ENCODE assay signal across 15 cellular contexts in the genomic region with DNA sequence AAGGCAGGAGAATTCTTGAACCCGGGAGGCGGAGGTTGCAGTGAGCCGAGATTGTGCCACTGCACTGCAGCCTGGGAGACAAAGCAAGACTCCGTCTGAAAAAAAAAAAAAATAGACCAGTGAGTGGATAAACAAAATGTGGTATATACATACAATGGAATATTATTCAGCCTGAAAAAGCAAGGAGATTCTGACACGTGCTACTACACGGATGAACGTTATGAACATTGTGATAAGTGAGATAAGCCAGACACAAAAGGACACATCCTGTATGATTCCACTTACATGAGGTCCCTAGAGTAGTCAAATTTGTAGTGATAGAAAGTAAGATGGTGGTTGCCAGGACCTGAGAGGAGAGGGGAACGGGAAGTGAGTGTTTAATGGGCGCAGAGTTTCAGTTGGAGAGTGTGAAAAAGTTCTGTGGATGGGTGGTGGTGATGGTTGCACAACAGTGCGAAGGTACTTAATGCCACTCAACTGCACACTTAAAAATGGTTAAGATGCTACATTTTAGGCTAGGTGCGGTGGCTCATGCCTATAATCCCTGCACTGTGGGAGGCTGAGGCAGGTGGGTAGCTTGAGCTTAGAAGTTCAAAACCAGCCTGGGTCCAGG. TPM values are rescaled to one million over a fixed set of nuclear protein-coding genes. Genes with fewer than 3 reads are reported as not detected.
A peak's percentile ranks its signal among the peaks of the same experiment; 100 is the strongest.
DNase-seq lines count a peak whose midpoint lies in the region; ATAC-seq and TF ChIP-seq lines count a peak whose summit lies in the region.
"Had no signal": no experiment of that assay in that cellular context is flagged by ENCODE, and none has a peak within 500 bp of the region (broad histone marks: within the 10 kb centered on the region; RNA-seq: fewer than 3 reads in every experiment).

No MANE protein-coding gene starts in this region.

- H2AFZ ChIP-seq in IMR-90 (replicated peaks; ENCODE audit: low read length, poor library complexity) (no peak overlapping the region), H9 (ENCODE audit: low read length) (no peak overlapping the region)
- H2AFZ ChIP-seq: GM23338, hepatocyte had no signal

- in situ Hi-C loops in IMR-90 (cut with MboI; ENCODE audit: low sequenced_read_pairs): no loop called here

- no peaks in the 10 kb centered on the region for H3K36me3 Mint-ChIP-seq in CD4-positive, alpha-beta T cell (ENCODE audit: low read depth)
- no peaks in the 10 kb centered on the region for H3K36me3 Mint-ChIP-seq in activated CD4-positive, alpha-beta memory T cell treated with anti-CD3 and anti-CD28 coated beads for 36 hours
- H3K36me3 Mint-ChIP-seq in H9 (ENCODE audit: insufficient read depth in 1 of 3, low read depth in 3 of 3): no peaks in the 10 kb centered on the region; a peak in 1 of 7 replicates

- no peak overlapping the region for H3K27ac ChIP-seq in CD4-positive, alpha-beta T cell (ENCODE audit: low read depth, low read length)
- no peak overlapping the region for H3K27ac ChIP-seq in IMR-90 (ENCODE audit: insufficient read depth, low read length)
- peak overlapping the region in 1 of 2 donors; percentile 63 for H3K27ac ChIP-seq in left lung
- H3K27ac ChIP-seq in H9 (ENCODE audit: insufficient read length, low read depth, low read length): no peak overlapping the region
- H3K27ac ChIP-seq: adrenal gland, hepatocyte had no signal

- TF ChIP-seq POLR2A in IMR-90 (IDR thresholded peaks at IDR 0.05; ENCODE audit: low read depth, low read length): no peak

- H3K18ac ChIP-seq in IMR-90 (ENCODE audit: low read depth, low read length) (no peak overlapping the region), H9 (ENCODE audit: insufficient read length, low read depth, low read length) (no peak overlapping the region)

- H2BK20ac ChIP-seq in IMR-90 (ENCODE audit: low read depth, low read length) (no peak overlapping the region), H9 (ENCODE audit: low read depth, low read length, poor library complexity, severe bottlenecking) (no peak overlapping the region)

- H3K4me2 ChIP-seq in IMR-90 (ENCODE audit: low read depth, low read length) (no peak overlapping the region), H9 (ENCODE audit: insufficient read depth, insufficient read length, low read length) (no peak overlapping the region)
- H3K4me2 ChIP-seq: GM23338, hepatocyte had no signal

- H2AK5ac ChIP-seq in IMR-90 (ENCODE audit: low read depth, low read length) (peak overlapping the region; percentile 4; the same call in 1 of the 2 replicates), H9 (ENCODE audit: insufficient read length, low read length) (no peak overlapping the region)

- no peak overlapping the region for H2AK9ac ChIP-seq in IMR-90 (replicated peaks; ENCODE audit: low read depth, low read length, poor library complexity)

- H3K36me3 ChIP-seq in IMR-90 (ENCODE audit: control insufficient read depth, insufficient read depth, low read length) (no peaks in the 10 kb centered on the region), left lung (no peaks in the 10 kb centered on the region)
- H3K36me3 ChIP-seq: adrenal gland had no signal

- H3T11ph ChIP-seq in H9 (ENCODE audit: low read length): no peak overlapping the region

- H3K23ac ChIP-seq in IMR-90 (ENCODE audit: low read depth, low read length) (no peak overlapping the region), H9 (ENCODE audit: insufficient read length, low read depth, low read length) (no peak overlapping the region)

- H3K14ac ChIP-seq in IMR-90 (replicated peaks; ENCODE audit: low read depth, low read length): no peak overlapping the region
- H3K14ac ChIP-seq in H9 (ENCODE audit: insufficient read depth, low read length): no peak overlapping the region

- peaks cover 21% of the 10 kb centered on the region for H3K9me1 ChIP-seq in IMR-90 (ENCODE audit: insufficient read depth, low read length)

- POLR2A ChIA-PET in CD4-positive, alpha-beta T cell (lab: Charles Lee): interaction anchor here (1.5 to 3.2 kb wide), 3 partner anchors 38 to 168 kb away, joined by 10 to 48 read pairs (median 12); a partner anchor contains a TSS
- POLR2A ChIA-PET in IMR-90 (lab: Charles Lee; ENCODE audit: unreplicated experiment): no interaction called here
- POLR2A ChIA-PET in activated CD4-positive, alpha-beta memory T cell treated with anti-CD3 and anti-CD28 coated beads for 36 hours (lab: Charles Lee): interaction anchor here (1.4 to 6.5 kb wide), 4 partner anchors 24 to 170 kb away, joined by 4 to 92 read pairs (median 38); a partner anchor contains a TSS

- H3K4me1 ChIP-seq in IMR-90 (ENCODE audit: control insufficient read depth, insufficient read depth, low read length): peaks cover 10% of the 10 kb centered on the region
- peaks cover 14 to 33% of the 10 kb centered on the region in 2 donors for H3K4me1 ChIP-seq in left lung
- peaks cover 3% of the 10 kb centered on the region; the same call in 1 of the 2 replicates for H3K4me1 ChIP-seq in H9 (ENCODE audit: insufficient read depth, low read length)

- H4K8ac ChIP-seq in IMR-90 (ENCODE audit: low read depth in 2 of 2, low read length in 2 of 2): no peak overlapping the region
- H4K8ac ChIP-seq in H9 (replicated peaks; ENCODE audit: insufficient read length, low read depth, low read length): no peak overlapping the region

- 87% methylated on average over 3 of the region's 11 CpGs; no CpG with 5 or more reads in 1 of the 2 experiments for WGBS in IMR-90 (ENCODE audit: extremely low coverage in 2 of 2, insufficient read length in 1 of 2), 2 experiments
- WGBS in H9 (ENCODE audit: extremely low coverage, insufficient read length, low lambda C conversion rate): no CpG with 5 or more reads among the region's 11 CpGs

- H2BK12ac ChIP-seq in H9 (ENCODE audit: insufficient read length, low read depth, low read length): no peak overlapping the region

- ATAC-seq in CD4-positive, alpha-beta T cell (ENCODE audit: poor library complexity): no peak
- ATAC-seq in IMR-90 (ENCODE audit: low read depth): no peak
- ATAC-seq in left lung: peak; percentile 53
- ATAC-seq: GM23338, left lobe of liver had no signal

- H3K56ac ChIP-seq in IMR-90 (ENCODE audit: extremely low read depth, insufficient read depth, low read length) (no peak overlapping the region), H9 (ENCODE audit: insufficient read length, low read depth, low read length) (no peak overlapping the region)

- H3K9ac ChIP-seq in IMR-90 (ENCODE audit: low read depth, low read length) (no peak overlapping the region), H9 (ENCODE audit: extremely low read depth, insufficient read length, low read length) (no peak overlapping the region)
- H3K9ac ChIP-seq: SK-N-SH had no signal

- no peaks in the 10 kb centered on the region for H3K79me2 ChIP-seq in H9 (ENCODE audit: insufficient read depth, low read length)
- H3K79me2 ChIP-seq: hepatocyte had no signal

- H3K4me3 Mint-ChIP-seq in CD4-positive, alpha-beta T cell: peak overlapping the region; percentile 4
- H3K4me3 Mint-ChIP-seq in activated CD4-positive, alpha-beta memory T cell treated with anti-CD3 and anti-CD28 coated beads for 36 hours: no peak overlapping the region
- no peak overlapping the region for H3K4me3 Mint-ChIP-seq in H9
- H3K4me3 Mint-ChIP-seq: GM23338, neural crest cell had no signal

- no peaks in the 10 kb centered on the region for H3K9me3 ChIP-seq in CD4-positive, alpha-beta T cell (ENCODE audit: control insufficient read depth, low read length)
- H3K9me3 ChIP-seq in IMR-90 (ENCODE audit: control insufficient read depth, insufficient read depth, low read length): no peaks in the 10 kb centered on the region
- H3K9me3 ChIP-seq in left lung: no peaks in the 10 kb centered on the region
- no peaks in the 10 kb centered on the region for H3K9me3 ChIP-seq in H9 (ENCODE audit: control insufficient read depth, low read depth, low read length)
- H3K9me3 ChIP-seq: adrenal gland, SK-N-SH had no signal

- H3K79me1 ChIP-seq in IMR-90 (ENCODE audit: low read depth in 1 of 2, low read length in 2 of 2) (no peaks in the 10 kb centered on the region), H9 (ENCODE audit: insufficient read depth, low read depth, low read length, poor library complexity, severe bottlenecking) (no peaks in the 10 kb centered on the region)

- dilution Hi-C loops in IMR-90 (cut with HindIII; ENCODE audit: low sequenced_read_pairs, unreplicated experiment): no loop called here

- peak overlapping the region; percentile 88 for H3K27ac Mint-ChIP-seq in CD4-positive, alpha-beta T cell
- peak overlapping the region; percentile 95 for H3K27ac Mint-ChIP-seq in activated CD4-positive, alpha-beta memory T cell treated with anti-CD3 and anti-CD28 coated beads for 36 hours
- H3K27ac Mint-ChIP-seq in H9: no peak overlapping the region
- H3K27ac Mint-ChIP-seq: GM23338 had no signal

- H3K4ac ChIP-seq in IMR-90 (ENCODE audit: low read depth, low read length) (no peak overlapping the region), H9 (ENCODE audit: low read depth, low read length) (no peak overlapping the region)

- H2BK15ac ChIP-seq in IMR-90 (ENCODE audit: low read depth, low read length) (no peak overlapping the region), H9 (ENCODE audit: low read depth, low read length) (no peak overlapping the region)

- H4K91ac ChIP-seq in IMR-90 (ENCODE audit: insufficient read depth, low read depth, low read length): no peak overlapping the region
- H4K91ac ChIP-seq in H9 (ENCODE audit: insufficient read length, low read depth, low read length): no peak overlapping the region

- H2BK120ac ChIP-seq in IMR-90 (ENCODE audit: low read depth, low read length) (no peak overlapping the region), H9 (ENCODE audit: low read depth, low read length, poor library complexity, severe bottlenecking) (no peak overlapping the region)

- peaks cover 38% of the 10 kb centered on the region for H3K4me1 Mint-ChIP-seq in CD4-positive, alpha-beta T cell (ENCODE audit: low read depth)
- peaks cover 45% of the 10 kb centered on the region for H3K4me1 Mint-ChIP-seq in activated CD4-positive, alpha-beta memory T cell treated with anti-CD3 and anti-CD28 coated beads for 36 hours (ENCODE audit: low read depth)
- peaks cover 12 to 14% of the 10 kb centered on the region in 2 experiments for H3K4me1 Mint-ChIP-seq in H9

- H3K27me3 ChIP-seq in CD4-positive, alpha-beta T cell (ENCODE audit: control insufficient read depth, insufficient read depth, low read length): no peaks in the 10 kb centered on the region
- H3K27me3 ChIP-seq in IMR-90 (ENCODE audit: control insufficient read depth, insufficient read depth, low read length) (no peaks in the 10 kb centered on the region), left lung (no peaks in the 10 kb centered on the region), H9 (ENCODE audit: insufficient read depth, low read length) (no peaks in the 10 kb centered on the region)
- H3K27me3 ChIP-seq: adrenal gland, hepatocyte had no signal

- no peak for DNase-seq in CD4-positive, alpha-beta T cell
- DNase-seq in IMR-90: no peak
- DNase-seq in activated CD4-positive, alpha-beta memory T cell treated with anti-CD3 and anti-CD28 coated beads for 36 hours: peak; percentile 51
- no peak for DNase-seq in left lung
- DNase-seq in activated gamma-delta T cell treated with Interleukin-2 at 50 U/mL for 16 hours: no peak
- DNase-seq in iPS-NIHi7 (ENCODE audit: extremely low spot score): no peak
- DNase-seq in H9: no peak
- DNase-seq: Karpas-422, NCI-H1930, SK-N-SH had no signal

- TF ChIP-seq RAD21 in IMR-90 (IDR thresholded peaks at IDR 0.05; ENCODE audit: low read length): no peak

- intact Hi-C loops in CD4-positive, alpha-beta T cell (cut with DNase I, micrococcal nuclease): loop anchor here (5.0 kb wide), 2 partner anchors 46 to 166 kb away; a partner anchor contains a TSS
- intact Hi-C loops in IMR-90 (cut with micrococcal nuclease): loop anchor here (5.0 kb wide), 1 partner anchor 46 kb away; no protein-coding TSS in a partner anchor
- intact Hi-C loops in activated CD4-positive, alpha-beta memory T cell treated with anti-CD3 and anti-CD28 coated beads for 36 hours (cut with micrococcal nuclease): no loop called here
- intact Hi-C loops in left lung (cut with DNase I): no loop called here

- H3K23me2 ChIP-seq in H9 (ENCODE audit: insufficient read length, low read depth, low read length, poor library complexity, severe bottlenecking): peaks cover 4% of the 10 kb centered on the region

- H4K20me1 ChIP-seq in IMR-90 (ENCODE audit: insufficient read depth, low read length) (no peaks in the 10 kb centered on the region; the same call in 1 of the 2 replicates), H9 (ENCODE audit: control insufficient read depth, insufficient read depth, insufficient read length) (no peaks in the 10 kb centered on the region)

- no peaks in the 10 kb centered on the region for H3K9me3 Mint-ChIP-seq in CD4-positive, alpha-beta T cell
- H3K9me3 Mint-ChIP-seq in activated CD4-positive, alpha-beta memory T cell treated with anti-CD3 and anti-CD28 coated beads for 36 hours: no peaks in the 10 kb centered on the region
- no peaks in the 10 kb centered on the region for H3K9me3 Mint-ChIP-seq in H9
- H3K9me3 Mint-ChIP-seq: GM23338, neural crest cell had no signal

- CTCF ChIA-PET in CD4-positive, alpha-beta T cell (lab: Charles Lee): interaction anchor here (1.1 to 2.8 kb wide), 3 partner anchors 25 to 49 kb away, joined by 3 to 11 read pairs (median 4); a partner anchor contains a TSS
- CTCF ChIA-PET in IMR-90 (lab: Yijun Ruan, JAX): interaction anchor here (1.2 kb wide), 1 partner anchor 9 kb away, joined by 3 read pairs; no protein-coding TSS in a partner anchor
- CTCF ChIA-PET in activated CD4-positive, alpha-beta memory T cell treated with anti-CD3 and anti-CD28 coated beads for 36 hours (lab: Charles Lee): interaction anchor here (1.3 to 2.2 kb wide), 2 partner anchors 21 to 169 kb away, joined by 3 to 14 read pairs; no protein-coding TSS in a partner anchor

- H2BK5ac ChIP-seq in IMR-90 (ENCODE audit: low read depth, low read length, poor library complexity, severe bottlenecking) (no peak overlapping the region), H9 (ENCODE audit: insufficient read length, low read length) (no peak overlapping the region)

- H3K4me3 ChIP-seq in IMR-90 (ENCODE audit: insufficient read depth, low read depth, low read length): no peak overlapping the region
- H3K4me3 ChIP-seq in left lung: no peak overlapping the region
- H3K4me3 ChIP-seq: adrenal gland, GM23338, hepatocyte had no signal

- H4K5ac ChIP-seq in IMR-90 (ENCODE audit: low read depth, low read length) (no peak overlapping the region), H9 (ENCODE audit: insufficient read length, low read depth, low read length) (no peak overlapping the region)

- BruUV-seq in IMR-90 (replicated peaks; lab: Mats Ljungman, UMichigan): no TSS peak

- H3K27me3 Mint-ChIP-seq in CD4-positive, alpha-beta T cell: no peaks in the 10 kb centered on the region
- H3K27me3 Mint-ChIP-seq in activated CD4-positive, alpha-beta memory T cell treated with anti-CD3 and anti-CD28 coated beads for 36 hours: no peaks in the 10 kb centered on the region
- no peaks in the 10 kb centered on the region; the same call in 1 of the 2 replicates for H3K27me3 Mint-ChIP-seq in H9 (ENCODE audit: low read depth)

- no peak for TF ChIP-seq CTCF in CD4-positive, alpha-beta T cell (IDR thresholded peaks at IDR 0.05)
- TF ChIP-seq CTCF in IMR-90 (conservative IDR thresholded peaks at IDR 0.05; ENCODE audit: low read depth, low read length): no peak
- TF ChIP-seq CTCF in left lung (IDR thresholded peaks at IDR 0.05): no peak
- no peak for TF ChIP-seq CTCF in H9 (conservative IDR thresholded peaks at IDR 0.05)

RNA-seq across cellular contexts. Expression of a gene that starts 38.3 kb away (rescaled TPM):
- 10 to 100 TPM; 43.6 to 47.7 TPM for total RNA-seq in CD4-positive, alpha-beta T cell
- total RNA-seq in IMR-90 (2012; rRNA removed) (19.5 and 47.8 TPM in 2 replicates), left lung (10 to 100 TPM; 34.6 to 46.2 TPM), H9 (2021) (155 and 180 TPM in 2 replicates)
- 22.7 and 24.3 TPM in 2 replicates for polyA plus RNA-seq in IMR-90 (2012; rRNA removed)
- polyA plus RNA-seq in IMR-90 (2012; cell fraction: cytosol; rRNA removed): 3.9 and 5.8 TPM in 2 replicates
- polyA plus RNA-seq in IMR-90 (2012; cell fraction: nucleus; rRNA removed; ENCODE audit: low replicate concordance): 2.9 and 12.4 TPM in 2 replicates
- total RNA-seq in activated CD4-positive, alpha-beta memory T cell treated with anti-CD3 and anti-CD28 coated beads for 36 hours: 100 to 1,000 TPM; 244 to 252 TPM

RNA-seq across cellular contexts. Expression of a gene that starts 49.2 kb away (rescaled TPM):
- 10 to 100 TPM; 58.0 to 58.5 TPM for total RNA-seq in CD4-positive, alpha-beta T cell
- 33.7 and 45.8 TPM in 2 replicates for total RNA-seq in IMR-90 (2012; rRNA removed)
- 11.1 and 12.3 TPM in 2 replicates for polyA plus RNA-seq in IMR-90 (2012; rRNA removed)
- polyA plus RNA-seq in IMR-90 (2012; cell fraction: cytosol; rRNA removed): 4.1 and 4.6 TPM in 2 replicates
- polyA plus RNA-seq in IMR-90 (2012; cell fraction: nucleus; rRNA removed; ENCODE audit: low replicate concordance): 12.1 and 20.8 TPM in 2 replicates
- 100 to 1,000 TPM; 122 to 126 TPM for total RNA-seq in activated CD4-positive, alpha-beta memory T cell treated with anti-CD3 and anti-CD28 coated beads for 36 hours
- total RNA-seq in left lung: 10 to 100 TPM; 42.9 to 51.7 TPM
- total RNA-seq in H9 (2021): 45.9 and 51.9 TPM in 2 replicates

RNA-seq across cellular contexts. Expression of a gene that starts 57.0 kb away (rescaled TPM):
- total RNA-seq in CD4-positive, alpha-beta T cell: 10 to 100 TPM; 49.1 to 50.9 TPM
- total RNA-seq in IMR-90 (2012; rRNA removed): 56.3 and 57.5 TPM in 2 replicates
- 28.4 and 31.0 TPM in 2 replicates for polyA plus RNA-seq in IMR-90 (2012; rRNA removed)
- 6.5 and 20.6 TPM in 2 replicates for polyA plus RNA-seq in IMR-90 (2012; cell fraction: cytosol; rRNA removed)
- polyA plus RNA-seq in IMR-90 (2012; cell fraction: nucleus; rRNA removed; ENCODE audit: low replicate concordance): 2.2 and 12.0 TPM in 2 replicates
- total RNA-seq in activated CD4-positive, alpha-beta memory T cell treated with anti-CD3 and anti-CD28 coated beads for 36 hours: 10 to 100 TPM; 68.8 to 74.5 TPM
- total RNA-seq in left lung: 10 to 100 TPM; 51.3 to 56.9 TPM
- 96.1 and 102 TPM in 2 replicates for total RNA-seq in H9 (2021)

Comparison
In these comparisons a context has a peak if more than half of its experiments do, and no peak if none do; other contexts are left out.
1. H3K27ac Mint-ChIP-seq: peak in CD4-positive, alpha-beta T cell (single experiment) and activated CD4-positive, alpha-beta memory T cell treated with anti-CD3 and anti-CD28 coated beads for 36 hours (single experiment); none in H9 (0 of 3).
2. intact Hi-C loops: an anchor here in CD4-positive, alpha-beta T cell (5.0 kb wide) and IMR-90 (5.0 kb wide); none called in activated CD4-positive, alpha-beta memory T cell treated with anti-CD3 and anti-CD28 coated beads for 36 hours and left lung.